ENCODE assay signal across 11 cellular contexts in genomic region chr5:16975950-16976624, GRCh38. TPM values are rescaled to one million over a fixed set of nuclear protein-coding genes. Genes with fewer than 3 reads are reported as not detected.
A peak's percentile ranks its signal among the peaks of the same experiment; 100 is the strongest.
DNase-seq lines count a peak whose midpoint lies in the region; ATAC-seq and TF ChIP-seq lines count a peak whose summit lies in the region.
"Had no signal": no experiment of that assay in that cellular context is flagged by ENCODE, and none has a peak within 500 bp of the region (broad histone marks: within the 10 kb centered on the region; RNA-seq: fewer than 3 reads in every experiment).

No MANE protein-coding gene starts in this region.

- TF ChIP-seq CTCF in esophagus muscularis mucosa (IDR thresholded peaks at IDR 0.05) = no peak

- no peaks in the 10 kb centered on the region for H3K27me3 ChIP-seq in mesendoderm (ENCODE audit: insufficient read depth, low read length, poor library complexity)
- H3K27me3 ChIP-seq in esophagus muscularis mucosa = no peaks in the 10 kb centered on the region

- no peak overlapping the region for H2BK15ac ChIP-seq in mesendoderm (replicated peaks; ENCODE audit: low read depth)

- H3K4me2 ChIP-seq in mesendoderm (ENCODE audit: low read length) = no peak overlapping the region

- H3K9ac ChIP-seq in mesendoderm (ENCODE audit: low read length) = no peak overlapping the region

- TF ChIP-seq EP300 in esophagus muscularis mucosa (IDR thresholded peaks at IDR 0.05) = no peak

- H3K27ac ChIP-seq in mesendoderm (ENCODE audit: low read depth, low read length) (no peak overlapping the region), esophagus muscularis mucosa (replicated peaks in 1 of 4) (no peak overlapping the region)

- H3K79me1 ChIP-seq in mesendoderm (ENCODE audit: low read length) = no peaks in the 10 kb centered on the region

- H3K4me3 ChIP-seq in mesendoderm (ENCODE audit: low read length) (no peak overlapping the region), esophagus muscularis mucosa (no peak overlapping the region)

- H2BK5ac ChIP-seq in mesendoderm (ENCODE audit: low read length) = no peak overlapping the region

- H3K4ac ChIP-seq in mesendoderm (ENCODE audit: low read depth, low read length) = no peak overlapping the region

- no peak overlapping the region for H3K56ac ChIP-seq in mesendoderm (ENCODE audit: low read length)

- no peak overlapping the region for H4K8ac ChIP-seq in mesendoderm (ENCODE audit: low read depth, low read length)

- H2BK120ac ChIP-seq in mesendoderm (ENCODE audit: low read depth, low read length) = no peak overlapping the region

- DNase-seq in SKM-1 treated with dmso at 0.1 percent for 144 hours (lab: John Stamatoyannopoulos, UW; ENCODE audit: unreplicated experiment) (peak; percentile 42), mesendoderm (no peak), HT-29 (ENCODE audit: low spot score) (no peak), esophagus muscularis mucosa (ENCODE audit: extremely low spot score) (no peak)
- no peak for DNase-seq in NK-92 treated with Interleukin-12 subunit alpha and Interleukin-12 subunit beta, amount 100 ng/mL, for 24 hours (lab: John Stamatoyannopoulos, UW)
- DNase-seq: activated CD4-positive, alpha-beta T cell treated with anti-CD3 and anti-CD28 coated beads, Interleukin-2, amount 50 U/mL, for 1 hour; CD8-positive, alpha-beta T cell had no signal

- intact Hi-C loops in esophagus muscularis mucosa (cut with DNase I) = no loop called here

- TF ChIP-seq POLR2A in esophagus muscularis mucosa (IDR thresholded peaks at IDR 0.05; ENCODE audit: low read depth) = no peak

- peak; percentile 69 for ATAC-seq in GM18508 (IDR thresholded peaks at IDR 0.05; ENCODE audit: insufficient read depth, unreplicated experiment)
- peak; percentile 79 for ATAC-seq in GM21619 (IDR thresholded peaks at IDR 0.05; ENCODE audit: unreplicated experiment)
- peak; percentile 83 for ATAC-seq in HG03196 (IDR thresholded peaks at IDR 0.05; ENCODE audit: unreplicated experiment)
- ATAC-seq: CD8-positive, alpha-beta T cell; left lobe of liver had no signal

- no peaks in the 10 kb centered on the region for H3K9me3 ChIP-seq in esophagus muscularis mucosa

- WGBS in mesendoderm (ENCODE audit: extremely low coverage, insufficient coverage, low lambda C conversion rate) = no CpG with 5 or more reads among the region's 2 CpGs
- 92% methylated on average over 2 of the region's 2 CpGs for WGBS in esophagus muscularis mucosa

- H3K4me1 ChIP-seq in mesendoderm (ENCODE audit: control insufficient read depth, low read depth, low read length) (no peaks in the 10 kb centered on the region), esophagus muscularis mucosa (no peaks in the 10 kb centered on the region)

- no peak overlapping the region for H3K23ac ChIP-seq in mesendoderm (ENCODE audit: low read length)

- H3K79me2 ChIP-seq in mesendoderm (ENCODE audit: control insufficient read depth, insufficient read depth, low read length) = no peaks in the 10 kb centered on the region

- no peak overlapping the region for H2AK5ac ChIP-seq in mesendoderm (ENCODE audit: low read length)

- H3K18ac ChIP-seq in mesendoderm (ENCODE audit: low read length) = no peak overlapping the region

- H4K5ac ChIP-seq in mesendoderm (ENCODE audit: low read length) = no peak overlapping the region

- no peaks in the 10 kb centered on the region for H3K36me3 ChIP-seq in mesendoderm (ENCODE audit: control insufficient read depth, insufficient read depth, low read length)
- H3K36me3 ChIP-seq in esophagus muscularis mucosa = no peaks in the 10 kb centered on the region

RNA-seq across cellular contexts. Expression of gene MYO10, which starts 40.0 kb away (rescaled TPM):
- 30.7 TPM for polyA plus RNA-seq in mesendoderm (2013, experiment 1 of 2)
- polyA plus RNA-seq in mesendoderm (2013, experiment 2 of 2) = 31.3 TPM
- 39.2 and 40.2 TPM in 2 replicates for total RNA-seq in HT-29 (2014; rRNA removed; shearing (Covaris generic))
- 1 to 10 TPM; 7.1 to 9.3 (median 7.8) TPM for total RNA-seq in esophagus muscularis mucosa
- total RNA-seq: CD8-positive, alpha-beta T cell had no signal
